In genomic region chrX:134171661-134172587, GRCh38 we compare ENCODE assay signal across 8 cellular contexts.
A peak's percentile ranks its signal among the peaks of the same experiment; 100 is the strongest.
DNase-seq lines count a peak whose midpoint lies in the region; ATAC-seq and TF ChIP-seq lines count a peak whose summit lies in the region.

No MANE protein-coding gene starts in this region.

- peak; percentile 37 for ATAC-seq in HG02571 (IDR thresholded peaks at IDR 0.05; ENCODE audit: unreplicated experiment)
- peak; percentile 61 for ATAC-seq in left lung
- no peak for ATAC-seq in GM18517 (IDR thresholded peaks at IDR 0.05; ENCODE audit: unreplicated experiment)

- TF ChIP-seq CTCF in left lung (IDR thresholded peaks at IDR 0.05), result no peak

- H3K36me3 ChIP-seq in SK-N-MC (ENCODE audit: insufficient read depth, low read length) (no peaks in the 10 kb centered on the region), left lung (no peaks in the 10 kb centered on the region)

- no peak overlapping the region for H3K27ac ChIP-seq in SK-N-MC
- H3K27ac ChIP-seq in caudate nucleus (ENCODE audit: low read depth, low read length), result no peak overlapping the region
- no peak overlapping the region for H3K27ac ChIP-seq in left lung

- H3K4me3 ChIP-seq in SK-N-MC (peak overlapping the region; percentile 69), left lung (peak overlapping the region; percentile 32 to 50)

- H3K4me1 ChIP-seq in left lung, result no peaks in the 10 kb centered on the region

- peak; percentile 59 for DNase-seq in Caki2 (ENCODE audit: low read depth)
- no peak for DNase-seq in SK-N-MC (ENCODE audit: low read depth, low spot score)
- peak in 45 of 61 donors; percentile 0 to 51 (median 7) for DNase-seq in caudate nucleus (lab: John Stamatoyannopoulos, UW)
- DNase-seq in left lung, result peak; percentile 32 to 65
- peak; percentile 37 for DNase-seq in stimulated activated CD4-positive, alpha-beta T cell treated with anti-CD3 and anti-CD28 coated beads, Interleukin-4, amount 100 ng/mL, for 1 hour
- no peak for DNase-seq in HT-29 (ENCODE audit: low spot score)

- intact Hi-C loops in left lung (cut with DNase I), result no loop called here

- in situ Hi-C loops in Caki2 (cut with HindIII; ENCODE audit: low pct_unique_long_range_greater_than_20kb, low sequenced_read_pairs), result no loop called here

- H3K9ac ChIP-seq in SK-N-MC (ENCODE audit: insufficient read length), result no peak overlapping the region

- H3K27me3 ChIP-seq in left lung, result peaks cover 5 to 41% of the 10 kb centered on the region in 2 donors

- H3K9me3 ChIP-seq in SK-N-MC (ENCODE audit: low read depth, low read length) (no peaks in the 10 kb centered on the region), left lung (no peaks in the 10 kb centered on the region)

Comparison
In these comparisons a context has a peak if more than half of its experiments do, and no peak if none do; other contexts are left out.
1. DNase-seq: peak in Caki2 (single experiment), caudate nucleus (45 of 61), left lung (2 of 2) and stimulated activated CD4-positive, alpha-beta T cell treated with anti-CD3 and anti-CD28 coated beads, Interleukin-4, amount 100 ng/mL, for 1 hour (single experiment); none in SK-N-MC (single experiment) and HT-29 (single experiment).